In the genomic region with DNA sequence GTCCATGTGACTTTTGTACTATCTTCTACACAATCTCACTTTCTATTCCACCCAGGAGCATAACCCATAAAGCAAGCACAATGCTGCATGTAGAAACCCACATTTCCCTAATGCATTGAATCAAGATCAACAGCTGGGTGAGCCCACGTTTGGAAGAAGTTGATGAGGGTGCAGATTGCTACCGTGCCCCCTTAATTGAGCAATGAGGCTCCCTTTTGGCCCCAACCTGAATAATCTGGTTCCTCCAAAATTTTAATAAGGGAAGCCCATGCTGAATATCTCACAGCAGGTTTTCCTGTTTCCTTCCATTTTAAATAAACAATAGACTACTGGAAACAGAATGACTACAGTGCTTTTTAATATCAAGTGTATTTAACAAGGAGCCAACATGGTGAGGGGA, we compare ENCODE assay signal across 7 cellular contexts.
"Had no signal": no experiment of that assay in that cellular context is flagged by ENCODE, and none has a peak within 500 bp of the region (broad histone marks: within the 10 kb centered on the region; RNA-seq: fewer than 3 reads in every experiment).

No MANE protein-coding gene starts in this region.

- H3K4me2 ChIP-seq: GM23338 had no signal

- H3K4me1 ChIP-seq: HAP-1 had no signal

- H3K9me3 ChIP-seq: HAP-1 had no signal

- DNase-seq: GM23248, H7, H9, HCEC 1CT, HFFc6 had no signal

- H3K36me3 ChIP-seq: HAP-1 had no signal

- H3K27ac ChIP-seq: GM23248 had no signal

- H3K9ac ChIP-seq: GM23248 had no signal

- H2AFZ ChIP-seq: GM23248 had no signal

- H3K4me3 ChIP-seq: GM23248, GM23338, HAP-1 had no signal
